Comparison of ENCODE assay signal across 8 cellular contexts in genomic region chr19:18701250-18701608, GRCh38. TPM values are rescaled to one million over a fixed set of nuclear protein-coding genes. Genes with fewer than 3 reads are reported as not detected.
DNase-seq lines count a peak whose midpoint lies in the region; ATAC-seq and TF ChIP-seq lines count a peak whose summit lies in the region.

No MANE protein-coding gene starts in this region.

- H3K4me3 ChIP-seq in HEK293 (ENCODE audit: low read depth, low read length) (peak overlapping the region; percentile 43), iPS-20b (ENCODE audit: low read length) (peak overlapping the region; percentile 60; the same call in 1 of the 2 replicates), vagina (peak overlapping the region; percentile 30 to 46)

- no peaks in the 10 kb centered on the region for H3K9me3 ChIP-seq in HEK293 (ENCODE audit: control insufficient read depth, insufficient read depth, low read depth, low read length)
- no peaks in the 10 kb centered on the region for H3K9me3 ChIP-seq in T-helper 17 cell (ENCODE audit: control insufficient read depth, low read length, poor library complexity, severe bottlenecking)
- H3K9me3 ChIP-seq in iPS-20b (ENCODE audit: insufficient read depth, low read depth, low read length) = no peaks in the 10 kb centered on the region
- H3K9me3 ChIP-seq in vagina = no peaks in the 10 kb centered on the region

- H3K27ac ChIP-seq in HEK293 (ENCODE audit: extremely low read depth, low read depth, low read length) (no peak overlapping the region; the same call in 1 of the 2 replicates), iPS-20b (ENCODE audit: low read length) (no peak overlapping the region), vagina (peak overlapping the region; percentile 68)

- H3K27me3 ChIP-seq in iPS-20b (ENCODE audit: insufficient read depth, low read length) (peaks cover 20% of the 10 kb centered on the region), vagina (no peaks in the 10 kb centered on the region)

- H3K4me1 Mint-ChIP-seq in T-helper 17 cell = peaks cover 26% of the 10 kb centered on the region

- no peak overlapping the region for H3K9ac ChIP-seq in iPS-20b (ENCODE audit: low read depth, low read length)

- peak; percentile 36 for ATAC-seq in T-helper 17 cell
- ATAC-seq in GM21360 (IDR thresholded peaks at IDR 0.05; ENCODE audit: unreplicated experiment) = no peak

- POLR2A ChIA-PET in HEK293 (lab: Yijun Ruan, JAX) = interaction anchor here (0.7 to 1.1 kb wide), 2 partner anchors 18 to 23 kb away, joined by 4 to 12 read pairs; partner anchors contain the start of gene CRTC1

- intact Hi-C loops in vagina (cut with DNase I) = loop anchor here (10.0 kb wide), 1 partner anchor 1204 kb away; the partner anchor contains the start of gene ZNF93

- DNase-seq in COLO668 (lab: John Stamatoyannopoulos, UW; ENCODE audit: unreplicated experiment) = peak; percentile 46
- no peak for DNase-seq in T-helper 17 cell
- DNase-seq in vagina (ENCODE audit: extremely low spot score in 2 of 2) = no peak
- DNase-seq in GM13977 (ENCODE audit: low spot score) = no peak
- DNase-seq in NCI-H226 = no peak

- peak overlapping the region; percentile 91 for H3K4me3 Mint-ChIP-seq in T-helper 17 cell

- no peak for TF ChIP-seq POLR2A in vagina (IDR thresholded peaks at IDR 0.05)

- H3K27me3 Mint-ChIP-seq in T-helper 17 cell = no peaks in the 10 kb centered on the region

- TF ChIP-seq CTCF in HEK293 (tag by site-specific recombination; IDR thresholded peaks at IDR 0.05) (no peak), vagina (IDR thresholded peaks at IDR 0.05) (no peak), GM13977 (IDR thresholded peaks at IDR 0.05; ENCODE audit: extremely low read depth, insufficient read depth, missing control alignments) (no peak)

- CTCF ChIA-PET in HEK293 (lab: Yijun Ruan, JAX) = interaction anchor here (0.6 to 0.8 kb wide), 2 partner anchors 14 to 163 kb away, joined by 3 read pairs; no protein-coding TSS in a partner anchor

- no peaks in the 10 kb centered on the region for H3K36me3 Mint-ChIP-seq in T-helper 17 cell (ENCODE audit: low read depth)

- H3K4me1 ChIP-seq in HEK293 (ENCODE audit: control insufficient read depth, insufficient read depth, low read length) (peaks cover 8% of the 10 kb centered on the region), iPS-20b (ENCODE audit: insufficient read depth, low read length) (peaks cover 3% of the 10 kb centered on the region; the same call in 1 of the 2 replicates), vagina (peaks cover 23% of the 10 kb centered on the region)

- H3K36me3 ChIP-seq in HEK293 (ENCODE audit: control insufficient read depth in 2 of 2, insufficient read depth in 1 of 2, low read length in 2 of 2) (no peaks in the 10 kb centered on the region), iPS-20b (ENCODE audit: insufficient read depth, low read depth, low read length) (no peaks in the 10 kb centered on the region), vagina (no peaks in the 10 kb centered on the region)

- in situ Hi-C loops in GM13977 (cut with MboI; ENCODE audit: low pct_unique_long_range_greater_than_20kb, low sequenced_read_pairs, unreplicated experiment) = no loop called here

- H3K27ac Mint-ChIP-seq in T-helper 17 cell = peak overlapping the region; percentile 92

TF ChIP-seq in HEK293, 187 proteins besides CTCF, POLR2A, EP300 and RAD21:
- TF ChIP-seq ZBTB26 (tag by site-specific recombination; optimal IDR thresholded peaks at IDR 0.05) (peak; percentile 1), ZBTB20 (tag by site-specific recombination; IDR thresholded peaks at IDR 0.05) (peak; percentile 46), SCRT2 (tag by site-specific recombination; IDR thresholded peaks at IDR 0.05) (peak; percentile 86), ZNF335 (tag by site-specific recombination; conservative IDR thresholded peaks at IDR 0.05) (peak; percentile 62; the same call in 1 of the 2 replicates), ZBTB8A (tag by site-specific recombination; IDR thresholded peaks at IDR 0.05) (0 out of 2 replicates have a peak, but pooled peaks have one; percentile 7), ZNF514 (tag by site-specific recombination; IDR thresholded peaks at IDR 0.05) (no peak)
TF ChIP-seq in HEK293: peak in this region for 5.

RNA-seq across cellular contexts. Expression of gene CRTC1, which starts 17.7 kb away (rescaled TPM):
- 10 to 100 TPM; 14.4 to 15.3 TPM for total RNA-seq in T-helper 17 cell
- total RNA-seq in vagina = 7.4 TPM
